ENCODE assay signal across 20 cellular contexts in the genomic region with DNA sequence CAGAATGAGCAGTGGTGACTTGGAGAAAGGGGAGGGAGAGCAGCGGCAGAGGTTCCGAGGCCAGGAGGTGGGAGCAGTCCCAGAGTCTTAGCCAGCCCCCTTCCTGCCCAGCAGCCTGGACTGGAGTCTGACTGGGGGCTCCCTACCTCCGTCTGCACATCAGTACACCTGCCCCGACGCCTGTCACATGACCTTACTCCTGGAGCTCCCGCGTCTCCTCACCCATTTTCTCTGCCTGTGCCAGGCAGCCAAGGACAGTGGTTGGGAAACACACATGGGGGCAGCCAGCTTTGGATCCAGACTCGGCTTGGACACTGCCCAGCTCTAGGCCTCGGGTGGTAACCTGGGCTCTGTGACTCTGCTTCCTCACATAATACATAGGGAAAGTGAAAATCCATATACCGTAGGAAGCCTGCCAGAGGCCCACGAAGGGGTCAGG. TPM values are rescaled to one million over a fixed set of nuclear protein-coding genes. Genes with fewer than 3 reads are reported as not detected.
DNase-seq lines count a peak whose midpoint lies in the region; ATAC-seq, FAIRE-seq and TF ChIP-seq lines count a peak whose summit lies in the region.
"Had no signal": no experiment of that assay in that cellular context is flagged by ENCODE, and none has a peak within 500 bp of the region (broad histone marks: within the 10 kb centered on the region; RNA-seq: fewer than 3 reads in every experiment).

No MANE protein-coding gene starts in this region.

- no peaks in the 10 kb centered on the region for H3K27me3 Mint-ChIP-seq in activated CD8-positive, alpha-beta memory T cell treated with anti-CD3 and anti-CD28 coated beads, Interleukin-2, amount 10 ng/mL, durations not matched to agents 7 days and 5 days
- H3K27me3 Mint-ChIP-seq: CD4-positive, alpha-beta memory T cell had no signal

- no peak for TF ChIP-seq POLR2A in body of pancreas (IDR thresholded peaks at IDR 0.05)

- FAIRE-seq in pancreas (lab: Jason Lieb, UNC): no peak

- H3K27ac ChIP-seq in heart right ventricle (no peak overlapping the region), body of pancreas (peak overlapping the region in 3 of 4 donors; percentile 56 to 61 (median 60)), pancreas (peak overlapping the region; percentile 22 to 58 (median 34))
- H3K27ac ChIP-seq: PC-9 had no signal

- TF ChIP-seq CTCF in heart right ventricle (IDR thresholded peaks at IDR 0.05): no peak
- no peak for TF ChIP-seq CTCF in body of pancreas (IDR thresholded peaks at IDR 0.05)
- no peak for TF ChIP-seq CTCF in pancreas (IDR thresholded peaks at IDR 0.05)

- H3K4me3 ChIP-seq in heart right ventricle (no peak overlapping the region), body of pancreas (no peak overlapping the region), pancreas (no peak overlapping the region)
- H3K4me3 ChIP-seq: PC-9 had no signal

- no peaks in the 10 kb centered on the region for H3K36me3 Mint-ChIP-seq in activated CD8-positive, alpha-beta memory T cell treated with anti-CD3 and anti-CD28 coated beads, Interleukin-2, amount 10 ng/mL, durations not matched to agents 7 days and 5 days
- H3K36me3 Mint-ChIP-seq: CD4-positive, alpha-beta memory T cell had no signal

- intact Hi-C loops in cardiac septum (cut with DNase I): no loop called here
- intact Hi-C loops in heart right ventricle (cut with DNase I): no loop called here
- intact Hi-C loops in body of pancreas (cut with DNase I): no loop called here
- intact Hi-C loops in pancreas (cut with DNase I): no loop called here

- WGBS in heart right ventricle, 2 donors: 79 to 86% methylated on average over 11 of the region's 11 CpGs
- 24 to 36% methylated on average over 11 of the region's 11 CpGs for WGBS in body of pancreas, 2 donors
- 30% methylated on average over 11 of the region's 11 CpGs for WGBS in pancreas, 2 donors

- H3K27me3 ChIP-seq in heart right ventricle (peaks cover 0 to 48% (median 33%) of the 10 kb centered on the region in 7 donors), body of pancreas (no peaks in the 10 kb centered on the region), pancreas (no peaks in the 10 kb centered on the region)

- no peaks in the 10 kb centered on the region for H3K9me3 Mint-ChIP-seq in activated CD8-positive, alpha-beta memory T cell treated with anti-CD3 and anti-CD28 coated beads, Interleukin-2, amount 10 ng/mL, durations not matched to agents 7 days and 5 days (ENCODE audit: low read depth)
- H3K9me3 Mint-ChIP-seq: CD4-positive, alpha-beta memory T cell had no signal

- DNase-seq in cardiac septum (ENCODE audit: low spot score): peak; percentile 50
- DNase-seq in heart right ventricle: no peak
- DNase-seq in body of pancreas: peak; percentile 35 to 72 (median 64)
- peak in 5 of 6 donors; percentile 41 to 69 (median 58) for DNase-seq in pancreas
- no peak for DNase-seq in stimulated activated CD4-positive, alpha-beta T cell treated with anti-CD3 and anti-CD28 coated beads, Interleukin-2, amount 100 ng/mL, for 48 hours
- no peak for DNase-seq in activated CD8-positive, alpha-beta memory T cell treated with anti-CD3 and anti-CD28 coated beads, Interleukin-2, amount 10 ng/mL, durations not matched to agents 7 days and 5 days
- DNase-seq: ACHN; AML-193; Calu3; CD4-positive, alpha-beta memory T cell; DMS53; GOT3; KG1; NCI-H1436; NCI-H2029; NCI-H774; PC-9 had no signal

- no peaks in the 10 kb centered on the region for H3K4me1 Mint-ChIP-seq in activated CD8-positive, alpha-beta memory T cell treated with anti-CD3 and anti-CD28 coated beads, Interleukin-2, amount 10 ng/mL, durations not matched to agents 7 days and 5 days

- H3K36me3 ChIP-seq in heart right ventricle: no peaks in the 10 kb centered on the region
- no peaks in the 10 kb centered on the region for H3K36me3 ChIP-seq in body of pancreas (replicated peaks in 1 of 2; ENCODE audit: insufficient read depth in 1 of 2, low read depth in 2 of 2)
- H3K36me3 ChIP-seq in pancreas: no peaks in the 10 kb centered on the region

- H3K4me1 ChIP-seq in heart right ventricle (no peaks in the 10 kb centered on the region), body of pancreas (peaks cover 19% of the 10 kb centered on the region), pancreas (no peaks in the 10 kb centered on the region)

- no peak overlapping the region for H3K4me3 Mint-ChIP-seq in activated CD8-positive, alpha-beta memory T cell treated with anti-CD3 and anti-CD28 coated beads, Interleukin-2, amount 10 ng/mL, durations not matched to agents 7 days and 5 days
- H3K4me3 Mint-ChIP-seq: CD4-positive, alpha-beta memory T cell had no signal

- ATAC-seq in heart right ventricle (no peak), body of pancreas (peak; percentile 83), pancreas (peak; percentile 62 to 85 (median 78)), HG03521 (IDR thresholded peaks at IDR 0.05; ENCODE audit: unreplicated experiment) (no peak)
- no peak for ATAC-seq in activated CD8-positive, alpha-beta memory T cell treated with anti-CD3 and anti-CD28 coated beads, Interleukin-2, amount 10 ng/mL, durations not matched to agents 7 days and 5 days

- no peak overlapping the region for H3K27ac Mint-ChIP-seq in activated CD8-positive, alpha-beta memory T cell treated with anti-CD3 and anti-CD28 coated beads, Interleukin-2, amount 10 ng/mL, durations not matched to agents 7 days and 5 days
- H3K27ac Mint-ChIP-seq: CD4-positive, alpha-beta memory T cell had no signal

- H3K9me3 ChIP-seq in heart right ventricle (no peaks in the 10 kb centered on the region), body of pancreas (no peaks in the 10 kb centered on the region), pancreas (no peaks in the 10 kb centered on the region)

- CTCF ChIA-PET in activated CD8-positive, alpha-beta memory T cell treated with anti-CD3 and anti-CD28 coated beads, Interleukin-2, amount 10 ng/mL, durations not matched to agents 7 days and 5 days (lab: Charles Lee): no interaction called here

RNA-seq across cellular contexts. Expression of a gene that starts 16.9 kb away (rescaled TPM):
- not detected for total RNA-seq in cardiac septum
- total RNA-seq in heart right ventricle: not detected
- polyA plus RNA-seq in heart right ventricle: not detected
- not detected for total RNA-seq in body of pancreas
- not detected for total RNA-seq in pancreas
- not detected for polyA plus RNA-seq in pancreas
- total RNA-seq in activated CD8-positive, alpha-beta memory T cell treated with anti-CD3 and anti-CD28 coated beads, Interleukin-2, amount 10 ng/mL, durations not matched to agents 7 days and 5 days: not detected
- total RNA-seq: Calu3; CD4-positive, alpha-beta memory T cell; M059J; NCI-H460; PC-9 had no signal
- polyA plus RNA-seq: CD4-positive, alpha-beta memory T cell had no signal

RNA-seq across cellular contexts. Expression of a gene that starts 30.9 kb away (rescaled TPM):
- total RNA-seq in cardiac septum: 12.9 TPM
- 10 to 100 TPM; 11.7 to 25.9 (median 14.8) TPM for total RNA-seq in heart right ventricle
- polyA plus RNA-seq in heart right ventricle: 10 to 100 TPM in 1 of 2 donors, 1 to 10 TPM in 1; 4.1 to 16.8 TPM
- 10 to 100 TPM; 15.2 to 16.6 TPM for total RNA-seq in body of pancreas
- 10 to 100 TPM; 10.7 to 19.1 (median 14.9) TPM for total RNA-seq in pancreas
- polyA plus RNA-seq in pancreas: 10 to 100 TPM in 1 of 2 donors, 1 to 10 TPM in 1; 6.6 to 19.2 TPM
- not detected for total RNA-seq in activated CD8-positive, alpha-beta memory T cell treated with anti-CD3 and anti-CD28 coated beads, Interleukin-2, amount 10 ng/mL, durations not matched to agents 7 days and 5 days
- total RNA-seq: CD4-positive, alpha-beta memory T cell; M059J; PC-9 had no signal
- polyA plus RNA-seq: CD4-positive, alpha-beta memory T cell had no signal

Comparison
In these comparisons a context has a peak if more than half of its experiments do, and no peak if none do; other contexts are left out.
1. DNase-seq: peak in cardiac septum (single experiment), body of pancreas (4 of 4) and pancreas (5 of 6); none in heart right ventricle (0 of 2), stimulated activated CD4-positive, alpha-beta T cell treated with anti-CD3 and anti-CD28 coated beads, Interleukin-2, amount 100 ng/mL, for 48 hours (0 of 2) and activated CD8-positive, alpha-beta memory T cell treated with anti-CD3 and anti-CD28 coated beads, Interleukin-2, amount 10 ng/mL, durations not matched to agents 7 days and 5 days (single experiment).
2. ATAC-seq: peak in body of pancreas (single experiment) and pancreas (4 of 4); none in heart right ventricle (0 of 8), activated CD8-positive, alpha-beta memory T cell treated with anti-CD3 and anti-CD28 coated beads, Interleukin-2, amount 10 ng/mL, durations not matched to agents 7 days and 5 days (single experiment) and HG03521 (single experiment).
3. H3K27ac ChIP-seq: peak in body of pancreas (3 of 4) and pancreas (4 of 4); none in heart right ventricle (0 of 10).
4. RNA of a gene that starts 30.9 kb away (total RNA-seq): 15.2 to 16.6 TPM in body of pancreas, 10.7 to 19.1 TPM in pancreas, 11.7 to 25.9 TPM in heart right ventricle and 12.9 TPM in cardiac septum (single experiment); not detected in activated CD8-positive, alpha-beta memory T cell treated with anti-CD3 and anti-CD28 coated beads, Interleukin-2, amount 10 ng/mL, durations not matched to agents 7 days and 5 days; every median in the first group is over 10 times any median in the second.